ENCODE assay signal across 8 cellular contexts in genomic region chr19:17391371-17392151, GRCh38. TPM values are rescaled to one million over a fixed set of nuclear protein-coding genes. Genes with fewer than 3 reads are reported as not detected.
DNase-seq lines count a peak whose midpoint lies in the region; FAIRE-seq and TF ChIP-seq lines count a peak whose summit lies in the region.

No MANE protein-coding gene starts in this region.

- peak overlapping the region; percentile 92 for H3K4me3 Mint-ChIP-seq in activated naive CD4-positive, alpha-beta T cell treated with anti-CD3 and anti-CD28 coated beads, Interleukin-2, amount 50 U/mL, for 24 hours

- no peaks in the 10 kb centered on the region for H3K9me1 ChIP-seq in endothelial cell of umbilical vein (replicated peaks; ENCODE audit: control insufficient read depth, extremely low read depth, insufficient read depth, low read length)

- CTCF ChIA-PET in endothelial cell of umbilical vein (lab: Charles Lee): interaction anchor here (0.7 to 3.2 kb wide), 14 partner anchors 17 to 162 kb away, joined by 3 to 12 read pairs (median 4); partner anchors contain the start of genes ABHD8, ANO8 and SLC27A1

- dilution Hi-C loops in endothelial cell of umbilical vein (cut with MboI; ENCODE audit: extremely low pct_ligation_motif_present, low sequenced_read_pairs): no loop called here

- no peaks in the 10 kb centered on the region for H3K36me3 ChIP-seq in endothelial cell of umbilical vein (ENCODE audit: control insufficient read depth in 2 of 2, extremely low read depth in 1 of 2, insufficient read depth in 2 of 2, low read length in 2 of 2)

- TF ChIP-seq POLR2A in endothelial cell of umbilical vein (IDR thresholded peaks at IDR 0.05; ENCODE audit: low read depth, low read length): no peak

- peak overlapping the region; percentile 77 for H3K4me2 ChIP-seq in endothelial cell of umbilical vein (ENCODE audit: insufficient read depth, low read length)

- POLR2A ChIA-PET in endothelial cell of umbilical vein (lab: Charles Lee): interaction anchor here (0.7 to 1.4 kb wide), 3 partner anchors 12 to 468 kb away, joined by 3 to 5 read pairs (median 3); partner anchors contain the start of gene MVB12A

- TF ChIP-seq CTCF in endothelial cell of umbilical vein (IDR thresholded peaks at IDR 0.05; ENCODE audit: extremely low read depth in 1 of 2, insufficient read depth in 1 of 2, low read depth in 1 of 2, low read length in 2 of 2): no peak

- H3K4me3 ChIP-seq in endothelial cell of umbilical vein (replicated peaks in 1 of 3; ENCODE audit: insufficient read depth in 1 of 3, low read depth in 1 of 3, low read length in 3 of 3): peak overlapping the region in 2 of 3 experiments; percentile 6 to 13

- H3K9me3 ChIP-seq in endothelial cell of umbilical vein (replicated peaks; ENCODE audit: control insufficient read depth, insufficient read depth, low read length): no peaks in the 10 kb centered on the region

- H3K36me3 Mint-ChIP-seq in activated naive CD4-positive, alpha-beta T cell treated with anti-CD3 and anti-CD28 coated beads, Interleukin-2, amount 50 U/mL, for 24 hours: no peaks in the 10 kb centered on the region

- intact Hi-C loops in endothelial cell of umbilical vein (cut with micrococcal nuclease): loop anchor here (1.0 kb wide), 2 partner anchors 45 to 99 kb away; no protein-coding TSS in a partner anchor

- H3K27me3 ChIP-seq in endothelial cell of umbilical vein (ENCODE audit: control insufficient read depth in 2 of 2, insufficient read depth in 2 of 2, low read length in 2 of 2): peaks cover 6% of the 10 kb centered on the region in 2 experiments

- FAIRE-seq in endothelial cell of umbilical vein (lab: Jason Lieb, UNC): no peak

- peak overlapping the region; percentile 80 for H2AFZ ChIP-seq in endothelial cell of umbilical vein (ENCODE audit: low read depth, low read length)

- no peaks in the 10 kb centered on the region for H3K79me2 ChIP-seq in endothelial cell of umbilical vein (ENCODE audit: control insufficient read depth, insufficient read depth, low read length)

- H3K27me3 Mint-ChIP-seq in activated naive CD4-positive, alpha-beta T cell treated with anti-CD3 and anti-CD28 coated beads, Interleukin-2, amount 50 U/mL, for 24 hours: no peaks in the 10 kb centered on the region

- DNase-seq in activated naive CD4-positive, alpha-beta T cell (lab: John Stamatoyannopoulos, UW): no peak
- DNase-seq in OCI-M1 (lab: John Stamatoyannopoulos, UW) (peak; percentile 43), endothelial cell of umbilical vein (ENCODE audit: low read depth, low spot score) (no peak), pons (ENCODE audit: low spot score) (peak; percentile 29), NCI-H446 treated with DMSO at 0.1 percent for 48 hours (lab: John Stamatoyannopoulos, UW) (no peak), NCI-H1048 (lab: John Stamatoyannopoulos, UW) (no peak)
- DNase-seq in NK-92 treated with Interleukin-12 subunit alpha and Interleukin-12 subunit beta, amount 100 ng/mL, for 24 hours (lab: John Stamatoyannopoulos, UW): no peak

- no peak overlapping the region for H3K27ac ChIP-seq in endothelial cell of umbilical vein (ENCODE audit: insufficient read depth, low read depth, low read length)

- no peaks in the 10 kb centered on the region for H4K20me1 ChIP-seq in endothelial cell of umbilical vein (replicated peaks; ENCODE audit: control insufficient read depth, extremely low read depth, insufficient read depth, low read length)

- BruUV-seq in endothelial cell of umbilical vein (replicated peaks; lab: Mats Ljungman, UMichigan): no TSS peak

- no peaks in the 10 kb centered on the region for H3K9me3 Mint-ChIP-seq in activated naive CD4-positive, alpha-beta T cell treated with anti-CD3 and anti-CD28 coated beads, Interleukin-2, amount 50 U/mL, for 24 hours

- H3K4me1 Mint-ChIP-seq in activated naive CD4-positive, alpha-beta T cell treated with anti-CD3 and anti-CD28 coated beads, Interleukin-2, amount 50 U/mL, for 24 hours: peaks cover 20% of the 10 kb centered on the region

- peaks cover 16% of the 10 kb centered on the region for H3K4me1 ChIP-seq in endothelial cell of umbilical vein (ENCODE audit: control insufficient read depth, extremely low read depth, insufficient read depth, low read length)

- H3K9ac ChIP-seq in endothelial cell of umbilical vein (replicated peaks; ENCODE audit: extremely low read depth, insufficient read depth, low read length): no peak overlapping the region

- H3K27ac Mint-ChIP-seq in activated naive CD4-positive, alpha-beta T cell treated with anti-CD3 and anti-CD28 coated beads, Interleukin-2, amount 50 U/mL, for 24 hours: no peak overlapping the region

TF ChIP-seq in endothelial cell of umbilical vein, 7 proteins besides CTCF, POLR2A, EP300 and RAD21:
- TF ChIP-seq MYC (IDR thresholded peaks at IDR 0.05; ENCODE audit: low read depth, low read length) (no peak), MAX (IDR thresholded peaks at IDR 0.05; ENCODE audit: insufficient read depth, insufficient read length) (no peak), JUN (IDR thresholded peaks at IDR 0.05; ENCODE audit: borderline replicate concordance, insufficient read depth, insufficient read length, low read depth) (no peak), POLR2AphosphoS5 (IDR thresholded peaks at IDR 0.05; ENCODE audit: insufficient read depth, low read depth, low read length) (no peak), GATA2 (IDR thresholded peaks at IDR 0.05; ENCODE audit: insufficient read depth, insufficient read length, low read depth, low read length) (no peak), EZH2 (IDR thresholded peaks at IDR 0.05; ENCODE audit: borderline replicate concordance, low read depth, low read length, severe bottlenecking) (no peak), FOS (IDR thresholded peaks at IDR 0.05; ENCODE audit: borderline replicate concordance, insufficient read depth, low read length) (no peak)

RNA-seq across cellular contexts. Expression of gene CCDC194, which starts 2.4 kb away (rescaled TPM):
- total RNA-seq in endothelial cell of umbilical vein: not detected in 2 replicates
- 0.11 and 0.12 TPM in 2 replicates for polyA plus RNA-seq in endothelial cell of umbilical vein
- 0.11 TPM in 1 of 2 replicates, not detected in the other for polyA plus RNA-seq in endothelial cell of umbilical vein (2011; cell fraction: cytosol; rRNA removed)
- polyA plus RNA-seq in endothelial cell of umbilical vein (2011; cell fraction: nucleus; rRNA removed): 0.91 and 1.1 TPM in 2 replicates
- polyA plus RNA-seq in endothelial cell of umbilical vein (2012): 0.34 and 0.36 TPM in 2 replicates
- 0.46 TPM in 1 of 2 replicates, not detected in the other for polyA minus RNA-seq in endothelial cell of umbilical vein
- polyA minus RNA-seq in endothelial cell of umbilical vein (2011; cell fraction: cytosol; rRNA and poly(A)+ RNA removed): not detected
- polyA minus RNA-seq in endothelial cell of umbilical vein (2011; cell fraction: nucleus; rRNA and poly(A)+ RNA removed): 0.58 TPM in 1 of 2 replicates, not detected in the other

RNA-seq across cellular contexts. Expression of gene BST2, which starts 13.9 kb away (rescaled TPM):
- total RNA-seq in endothelial cell of umbilical vein: 20.7 and 21.2 TPM in 2 replicates
- polyA plus RNA-seq in endothelial cell of umbilical vein: 145 and 146 TPM in 2 replicates
- 143 and 161 TPM in 2 replicates for polyA plus RNA-seq in endothelial cell of umbilical vein (2011; cell fraction: cytosol; rRNA removed)
- 45.3 and 52.9 TPM in 2 replicates for polyA plus RNA-seq in endothelial cell of umbilical vein (2011; cell fraction: nucleus; rRNA removed)
- polyA plus RNA-seq in endothelial cell of umbilical vein (2012): 84.7 and 155 TPM in 2 replicates
- 39.7 and 41.2 TPM in 2 replicates for polyA minus RNA-seq in endothelial cell of umbilical vein
- polyA minus RNA-seq in endothelial cell of umbilical vein (2011; cell fraction: cytosol; rRNA and poly(A)+ RNA removed): 168 TPM
- 5.7 and 13.0 TPM in 2 replicates for polyA minus RNA-seq in endothelial cell of umbilical vein (2011; cell fraction: nucleus; rRNA and poly(A)+ RNA removed)

RNA-seq across cellular contexts. Expression of gene PLVAP, which starts 14.4 kb away (rescaled TPM):
- 5.7 and 11.1 TPM in 2 replicates for total RNA-seq in endothelial cell of umbilical vein
- polyA plus RNA-seq in endothelial cell of umbilical vein: 16.9 and 19.9 TPM in 2 replicates
- 9.7 and 12.9 TPM in 2 replicates for polyA plus RNA-seq in endothelial cell of umbilical vein (2011; cell fraction: cytosol; rRNA removed)
- 5.5 and 6.7 TPM in 2 replicates for polyA plus RNA-seq in endothelial cell of umbilical vein (2011; cell fraction: nucleus; rRNA removed)
- polyA plus RNA-seq in endothelial cell of umbilical vein (2012): 1.5 and 1.6 TPM in 2 replicates
- 10.7 and 12.5 TPM in 2 replicates for polyA minus RNA-seq in endothelial cell of umbilical vein
- polyA minus RNA-seq in endothelial cell of umbilical vein (2011; cell fraction: cytosol; rRNA and poly(A)+ RNA removed): not detected
- polyA minus RNA-seq in endothelial cell of umbilical vein (2011; cell fraction: nucleus; rRNA and poly(A)+ RNA removed): 3.4 and 6.1 TPM in 2 replicates

RNA-seq across cellular contexts. Expression of gene MVB12A, which starts 28.3 kb away (rescaled TPM):
- total RNA-seq in endothelial cell of umbilical vein: 58.1 and 63.3 TPM in 2 replicates
- 88.8 and 109 TPM in 2 replicates for polyA plus RNA-seq in endothelial cell of umbilical vein
- 46.9 and 68.5 TPM in 2 replicates for polyA plus RNA-seq in endothelial cell of umbilical vein (2011; cell fraction: cytosol; rRNA removed)
- polyA plus RNA-seq in endothelial cell of umbilical vein (2011; cell fraction: nucleus; rRNA removed): 55.0 and 67.6 TPM in 2 replicates
- polyA plus RNA-seq in endothelial cell of umbilical vein (2012): 29.3 and 44.5 TPM in 2 replicates
- polyA minus RNA-seq in endothelial cell of umbilical vein: 25.8 and 26.0 TPM in 2 replicates
- polyA minus RNA-seq in endothelial cell of umbilical vein (2011; cell fraction: cytosol; rRNA and poly(A)+ RNA removed): 34.8 TPM
- polyA minus RNA-seq in endothelial cell of umbilical vein (2011; cell fraction: nucleus; rRNA and poly(A)+ RNA removed): 15.8 and 20.5 TPM in 2 replicates

RNA-seq across cellular contexts. Expression of gene GTPBP3, which starts 54.2 kb away (rescaled TPM):
- total RNA-seq in endothelial cell of umbilical vein: 28.1 and 34.7 TPM in 2 replicates
- 12.7 and 15.4 TPM in 2 replicates for polyA plus RNA-seq in endothelial cell of umbilical vein
- 8.9 and 10.7 TPM in 2 replicates for polyA plus RNA-seq in endothelial cell of umbilical vein (2011; cell fraction: cytosol; rRNA removed)
- polyA plus RNA-seq in endothelial cell of umbilical vein (2011; cell fraction: nucleus; rRNA removed): 36.9 and 38.8 TPM in 2 replicates
- 11.6 and 12.1 TPM in 2 replicates for polyA plus RNA-seq in endothelial cell of umbilical vein (2012)
- 6.9 and 7.3 TPM in 2 replicates for polyA minus RNA-seq in endothelial cell of umbilical vein
- 40.6 TPM for polyA minus RNA-seq in endothelial cell of umbilical vein (2011; cell fraction: cytosol; rRNA and poly(A)+ RNA removed)
- polyA minus RNA-seq in endothelial cell of umbilical vein (2011; cell fraction: nucleus; rRNA and poly(A)+ RNA removed): 10.6 and 18.5 TPM in 2 replicates

Comparison
In these comparisons a context has a peak if more than half of its experiments do, and no peak if none do; other contexts are left out.
1. DNase-seq: peak in OCI-M1 (single experiment) and pons (single experiment); none in activated naive CD4-positive, alpha-beta T cell (0 of 4), endothelial cell of umbilical vein (single experiment), NK-92 treated with Interleukin-12 subunit alpha and Interleukin-12 subunit beta, amount 100 ng/mL, for 24 hours (single experiment), NCI-H446 treated with DMSO at 0.1 percent for 48 hours (single experiment) and NCI-H1048 (single experiment).